Comparison of ENCODE assay signal across 23 cellular contexts in genomic region chr3:167754049-167754448, GRCh38.
"Had no signal": no experiment of that assay in that cellular context is flagged by ENCODE, and none has a peak within 500 bp of the region (broad histone marks: within the 10 kb centered on the region; RNA-seq: fewer than 3 reads in every experiment).

No MANE protein-coding gene starts in this region.

- DNase-seq: activated CD4-positive, alpha-beta memory T cell treated with anti-CD3 and anti-CD28 coated beads for 36 hours; activated CD4-positive, alpha-beta T cell treated with anti-CD3 and anti-CD28 coated beads for 36 hours; activated CD8-positive, alpha-beta memory T cell treated with anti-CD3 and anti-CD28 coated beads, Interleukin-2, amount 10 ng/mL, durations not matched to agents 7 days and 5 days; activated naive CD4-positive, alpha-beta T cell treated with anti-CD3 and anti-CD28 coated beads for 36 hours; activated naive CD8-positive, alpha-beta T cell treated with anti-CD3 and anti-CD28 coated beads, Interleukin-2, amount 50 U/mL, for 24 hours; activated T-cell treated with anti-CD3 and anti-CD28 coated beads, Interleukin-2, amount 50 U/mL, for 1 hour; effector memory CD8-positive, alpha-beta T cell; foreskin keratinocyte; glutamatergic neuron; kidney glomerular epithelial cell; left ventricle myocardium superior; mesendoderm; nucleus accumbens; posterior cingulate gyrus; retina; stimulated activated CD4-positive, alpha-beta T cell treated with anti-CD3 and anti-CD28 coated beads, Interleukin-15, amount 100 ng/mL, for 24 hours; stimulated activated CD4-positive, alpha-beta T cell treated with anti-CD3 and anti-CD28 coated beads, Interleukin-4, amount 100 ng/mL, for 24 hours; stimulated activated naive CD4-positive, alpha-beta T cell treated with Interleukin-2 at 50 U/mL for 16 hours; transverse colon; WERI-Rb-1 had no signal

- ATAC-seq: activated CD4-positive, alpha-beta T cell treated with anti-CD3 and anti-CD28 coated beads for 36 hours; activated CD8-positive, alpha-beta memory T cell treated with anti-CD3 and anti-CD28 coated beads, Interleukin-2, amount 10 ng/mL, durations not matched to agents 7 days and 5 days; activated naive CD8-positive, alpha-beta T cell treated with anti-CD3 and anti-CD28 coated beads, Interleukin-2, amount 50 U/mL, for 24 hours; effector memory CD8-positive, alpha-beta T cell; foreskin keratinocyte; left ventricle myocardium superior; natural killer cell treated with Interleukin-12 subunit alpha and Interleukin-12 subunit beta and Interleukin-15 and Interleukin-18, amount 100 ng/mL, for 72 hours had no signal

- H3K9me3 Mint-ChIP-seq: activated CD4-positive, alpha-beta memory T cell treated with anti-CD3 and anti-CD28 coated beads for 36 hours; activated naive CD4-positive, alpha-beta T cell treated with anti-CD3 and anti-CD28 coated beads for 36 hours; activated naive CD8-positive, alpha-beta T cell treated with anti-CD3 and anti-CD28 coated beads, Interleukin-2, amount 50 U/mL, for 24 hours; activated T-helper 2 cell treated with anti-CD3 and anti-CD28 coated beads, Interferon-gamma antibody, Interleukin-2, Interleukin-4, amounts not matched to agents 10 μg/mL and 5 μg/mL and 100 μg/mL, durations not matched to agents 14 hours and 24 hours and 36 hours; dendritic cell treated with granulocyte-macrophage colony-stimulating factor and Interleukin-4, amounts not matched to agents 40 ng/mL and 50 ng/mL, for 4 days; effector memory CD8-positive, alpha-beta T cell; natural killer cell treated with Interleukin-12 subunit alpha and Interleukin-12 subunit beta and Interleukin-15 and Interleukin-18, amount 100 ng/mL, for 72 hours had no signal

- H3K27me3 Mint-ChIP-seq: activated CD4-positive, alpha-beta memory T cell treated with anti-CD3 and anti-CD28 coated beads for 36 hours; activated CD4-positive, alpha-beta T cell treated with anti-CD3 and anti-CD28 coated beads for 36 hours; activated CD8-positive, alpha-beta memory T cell treated with anti-CD3 and anti-CD28 coated beads, Interleukin-2, amount 10 ng/mL, durations not matched to agents 7 days and 5 days; activated naive CD8-positive, alpha-beta T cell treated with anti-CD3 and anti-CD28 coated beads, Interleukin-2, amount 50 U/mL, for 24 hours; dendritic cell treated with granulocyte-macrophage colony-stimulating factor and Interleukin-4, amounts not matched to agents 40 ng/mL and 50 ng/mL, for 4 days; effector memory CD8-positive, alpha-beta T cell; natural killer cell treated with Interleukin-12 subunit alpha and Interleukin-12 subunit beta and Interleukin-15 and Interleukin-18, amount 100 ng/mL, for 72 hours had no signal

- H3K36me3 Mint-ChIP-seq: activated CD4-positive, alpha-beta memory T cell treated with anti-CD3 and anti-CD28 coated beads for 36 hours; activated CD8-positive, alpha-beta memory T cell treated with anti-CD3 and anti-CD28 coated beads, Interleukin-2, amount 10 ng/mL, durations not matched to agents 7 days and 5 days; natural killer cell treated with Interleukin-12 subunit alpha and Interleukin-12 subunit beta and Interleukin-15 and Interleukin-18, amount 100 ng/mL, for 72 hours had no signal

- H3K27ac Mint-ChIP-seq: activated CD4-positive, alpha-beta memory T cell treated with anti-CD3 and anti-CD28 coated beads for 36 hours; activated CD4-positive, alpha-beta T cell treated with anti-CD3 and anti-CD28 coated beads for 36 hours; activated CD8-positive, alpha-beta memory T cell treated with anti-CD3 and anti-CD28 coated beads, Interleukin-2, amount 10 ng/mL, durations not matched to agents 7 days and 5 days; activated naive CD4-positive, alpha-beta T cell treated with anti-CD3 and anti-CD28 coated beads for 36 hours; activated naive CD8-positive, alpha-beta T cell treated with anti-CD3 and anti-CD28 coated beads, Interleukin-2, amount 50 U/mL, for 24 hours; activated T-helper 2 cell treated with anti-CD3 and anti-CD28 coated beads, Interferon-gamma antibody, Interleukin-2, Interleukin-4, amounts not matched to agents 10 μg/mL and 5 μg/mL and 100 μg/mL, durations not matched to agents 14 hours and 24 hours and 36 hours; dendritic cell treated with granulocyte-macrophage colony-stimulating factor and Interleukin-4, amounts not matched to agents 40 ng/mL and 50 ng/mL, for 4 days; effector memory CD8-positive, alpha-beta T cell; natural killer cell treated with Interleukin-12 subunit alpha and Interleukin-12 subunit beta and Interleukin-15 and Interleukin-18, amount 100 ng/mL, for 72 hours had no signal

- H3K4me3 Mint-ChIP-seq: activated CD4-positive, alpha-beta memory T cell treated with anti-CD3 and anti-CD28 coated beads for 36 hours; activated CD4-positive, alpha-beta T cell treated with anti-CD3 and anti-CD28 coated beads for 36 hours; activated CD8-positive, alpha-beta memory T cell treated with anti-CD3 and anti-CD28 coated beads, Interleukin-2, amount 10 ng/mL, durations not matched to agents 7 days and 5 days; activated naive CD4-positive, alpha-beta T cell treated with anti-CD3 and anti-CD28 coated beads for 36 hours; activated naive CD8-positive, alpha-beta T cell treated with anti-CD3 and anti-CD28 coated beads, Interleukin-2, amount 50 U/mL, for 24 hours; dendritic cell treated with granulocyte-macrophage colony-stimulating factor and Interleukin-4, amounts not matched to agents 40 ng/mL and 50 ng/mL, for 4 days; effector memory CD8-positive, alpha-beta T cell; natural killer cell treated with Interleukin-12 subunit alpha and Interleukin-12 subunit beta and Interleukin-15 and Interleukin-18, amount 100 ng/mL, for 72 hours had no signal
